In genomic region chr22:37733625-37734401, GRCh38 we compare ENCODE assay signal across 22 cellular contexts. TPM values are rescaled to one million over a fixed set of nuclear protein-coding genes. Genes with fewer than 3 reads are reported as not detected.
DNase-seq lines count a peak whose midpoint lies in the region; ATAC-seq, FAIRE-seq and TF ChIP-seq lines count a peak whose summit lies in the region.
"Had no signal": no experiment of that assay in that cellular context is flagged by ENCODE, and none has a peak within 500 bp of the region (broad histone marks: within the 10 kb centered on the region; RNA-seq: fewer than 3 reads in every experiment).

No MANE protein-coding gene starts in this region.

- no peaks in the 10 kb centered on the region for H3K36me3 Mint-ChIP-seq in MCF 10A (ENCODE audit: insufficient read depth, unreplicated experiment)

- no peak overlapping the region for H3K4ac ChIP-seq in mesenchymal stem cell (ENCODE audit: low read depth in 1 of 2, low read length in 2 of 2)

- H2BK15ac ChIP-seq in mesenchymal stem cell (ENCODE audit: low read depth, poor library complexity, severe bottlenecking), result peak overlapping the region; percentile 49

- CTCF ChIA-PET in MCF 10A (lab: Yijun Ruan, JAX) (interaction anchor here (0.6 to 1.8 kb wide), 6 partner anchors 14 to 129 kb away, joined by 3 to 7 read pairs (median 4); no protein-coding TSS in a partner anchor), mammary epithelial cell (lab: Charles Lee; ENCODE audit: low non-redundant PET) (no interaction called here)

- H3K27ac ChIP-seq in mammary epithelial cell (ENCODE audit: insufficient read depth, low read depth, low read length), result no peak overlapping the region
- no peak overlapping the region for H3K27ac ChIP-seq in mesenchymal stem cell (ENCODE audit: low read length, poor library complexity, severe bottlenecking)
- H3K27ac ChIP-seq in ovary, result peak overlapping the region; percentile 64 to 70
- H3K27ac ChIP-seq in upper lobe of left lung, result peak overlapping the region in 3 of 4 donors; percentile 8 to 43 (median 23)
- H3K27ac ChIP-seq in kidney (ENCODE audit: low read depth in 2 of 2, low read length in 2 of 2), result no peak overlapping the region

- POLR2A ChIA-PET in MCF 10A (lab: Yijun Ruan, JAX), result interaction anchor here (0.8 kb wide), 1 partner anchor 76 kb away, joined by 3 read pairs; the partner anchor contains the start of gene PDXP

- no peak for TF ChIP-seq CTCF in MCF 10A (IDR thresholded peaks at IDR 0.05; ENCODE audit: unreplicated experiment)
- no peak for TF ChIP-seq CTCF in mammary epithelial cell (conservative IDR thresholded peaks at IDR 0.05 in 1 of 2, IDR thresholded peaks at IDR 0.05 in 1 of 2; ENCODE audit: extremely low read depth in 1 of 2, insufficient read depth in 1 of 2, low read depth in 1 of 2, low read length in 2 of 2)
- no peak for TF ChIP-seq CTCF in ovary (IDR thresholded peaks at IDR 0.05)
- TF ChIP-seq CTCF in upper lobe of left lung (IDR thresholded peaks at IDR 0.05), result no peak
- no peak for TF ChIP-seq CTCF in kidney (IDR thresholded peaks at IDR 0.05; ENCODE audit: borderline replicate concordance, extremely low read depth, insufficient read depth)

- no peak overlapping the region for H2BK5ac ChIP-seq in mesenchymal stem cell (ENCODE audit: low read depth, low read length, poor library complexity, severe bottlenecking)

- in situ Hi-C loops in mammary epithelial cell (cut with MboI; ENCODE audit: low sequenced_read_pairs in 2 of 2), result no loop called here

- H3K4me3 ChIP-seq in mammary epithelial cell (replicated peaks in 1 of 3; ENCODE audit: insufficient read depth in 1 of 3, low read depth in 2 of 3, low read length in 3 of 3) (no peak overlapping the region), mesenchymal stem cell (ENCODE audit: insufficient read depth in 1 of 2, low read depth in 1 of 2, low read length in 2 of 2) (no peak overlapping the region), ovary (no peak overlapping the region), upper lobe of left lung (no peak overlapping the region), kidney (ENCODE audit: low read length in 2 of 2) (no peak overlapping the region)
- H3K4me3 ChIP-seq: HAP-1 had no signal

- H3K27me3 ChIP-seq in mammary epithelial cell (ENCODE audit: insufficient read depth, low read length), result no peaks in the 10 kb centered on the region
- H3K27me3 ChIP-seq in mesenchymal stem cell (ENCODE audit: control insufficient read depth in 1 of 2, insufficient read depth in 1 of 2, low read length in 2 of 2), result no peaks in the 10 kb centered on the region
- H3K27me3 ChIP-seq in ovary, result no peaks in the 10 kb centered on the region
- no peaks in the 10 kb centered on the region for H3K27me3 ChIP-seq in upper lobe of left lung

- H3K4me2 ChIP-seq in mammary epithelial cell (ENCODE audit: insufficient read depth, low read depth, low read length), result no peak overlapping the region
- no peak overlapping the region for H3K4me2 ChIP-seq in mesenchymal stem cell (ENCODE audit: low read length, poor library complexity, severe bottlenecking)

- no peak for FAIRE-seq in kidney (lab: Jason Lieb, UNC)
- FAIRE-seq: RCC 7860 had no signal

- H3K9ac ChIP-seq in mammary epithelial cell (ENCODE audit: insufficient read depth, low read length) (no peak overlapping the region), mesenchymal stem cell (ENCODE audit: low read length) (no peak overlapping the region), kidney (ENCODE audit: low read length in 2 of 2) (no peak overlapping the region)

- H3K36me3 ChIP-seq in mammary epithelial cell (ENCODE audit: insufficient read depth, low read length), result no peaks in the 10 kb centered on the region
- no peaks in the 10 kb centered on the region for H3K36me3 ChIP-seq in mesenchymal stem cell (ENCODE audit: control insufficient read depth in 1 of 2, insufficient read depth in 2 of 2, low read depth in 1 of 2, low read length in 2 of 2)
- H3K36me3 ChIP-seq in ovary, result no peaks in the 10 kb centered on the region
- H3K36me3 ChIP-seq in upper lobe of left lung, result no peaks in the 10 kb centered on the region
- no peaks in the 10 kb centered on the region for H3K36me3 ChIP-seq in kidney (ENCODE audit: control insufficient read depth in 1 of 2, insufficient read depth in 2 of 2, low read length in 2 of 2)
- H3K36me3 ChIP-seq: HAP-1 had no signal

- H3K4me1 ChIP-seq in mammary epithelial cell (ENCODE audit: insufficient read depth, low read length), result no peaks in the 10 kb centered on the region
- peaks cover 6% of the 10 kb centered on the region for H3K4me1 ChIP-seq in mesenchymal stem cell (ENCODE audit: control insufficient read depth, insufficient read depth, low read depth, low read length)
- H3K4me1 ChIP-seq in ovary (ENCODE audit: insufficient read depth), result peaks cover 6% of the 10 kb centered on the region
- H3K4me1 ChIP-seq in upper lobe of left lung, result peaks cover 9 to 30% (median 22%) of the 10 kb centered on the region in 4 donors
- H3K4me1 ChIP-seq in kidney (ENCODE audit: control insufficient read depth in 1 of 2, insufficient read depth in 1 of 2, low read depth in 1 of 2, low read length in 2 of 2), result no peaks in the 10 kb centered on the region
- H3K4me1 ChIP-seq: HAP-1 had no signal

- no peak overlapping the region for H4K8ac ChIP-seq in mesenchymal stem cell (ENCODE audit: low read length)

- intact Hi-C loops in MCF 10A (cut with micrococcal nuclease), result no loop called here
- intact Hi-C loops in mammary epithelial cell (cut with micrococcal nuclease), result loop anchor here (2.0 kb wide), 1 partner anchor 91 kb away; no protein-coding TSS in a partner anchor
- intact Hi-C loops in ovary (cut with DNase I), result no loop called here
- intact Hi-C loops in kidney (cut with DNase I), result no loop called here

- DNase-seq in MCF 10A (ENCODE audit: unreplicated experiment), result peak; percentile 47
- DNase-seq in mammary epithelial cell, result no peak
- no peak for DNase-seq in mesenchymal stem cell
- DNase-seq in ovary, result peak; percentile 26 to 69 (median 55)
- no peak for DNase-seq in upper lobe of left lung
- no peak for DNase-seq in LoVo (ENCODE audit: low spot score)
- DNase-seq in kidney, result no peak
- DNase-seq: CD4-positive, alpha-beta T cell; DMS153; GDM1; Kasumi-1; NCI-H1092 treated with DMSO at 0.1 percent for 48 hours; NCI-H146; NCI-H2081; NCI-H2171 treated with DMSO at 0.1 percent for 48 hours; NCI-H446; NCI-H69 had no signal

- dilution Hi-C loops in mammary epithelial cell (cut with HindIII; ENCODE audit: low sequenced_read_pairs), result no loop called here

- H3K18ac ChIP-seq in mesenchymal stem cell (ENCODE audit: low read depth in 1 of 2, low read length in 2 of 2), result no peak overlapping the region

- H3K27ac Mint-ChIP-seq in MCF 10A (ENCODE audit: low read depth, unreplicated experiment), result no peak overlapping the region
- H3K27ac Mint-ChIP-seq: B cell; CD4-positive, alpha-beta T cell had no signal

- H3K4me1 Mint-ChIP-seq in MCF 10A (ENCODE audit: insufficient read depth, unreplicated experiment), result no peaks in the 10 kb centered on the region

- no peak overlapping the region for H3K14ac ChIP-seq in mesenchymal stem cell (ENCODE audit: low read length in 2 of 2)

- no peaks in the 10 kb centered on the region for H4K20me1 ChIP-seq in mammary epithelial cell (ENCODE audit: insufficient read depth, low read length)

- H3K79me2 ChIP-seq in mammary epithelial cell (ENCODE audit: insufficient read depth, low read length), result no peaks in the 10 kb centered on the region

- H4K91ac ChIP-seq in mesenchymal stem cell (ENCODE audit: low read length), result peak overlapping the region; percentile 37

- H3K9me3 Mint-ChIP-seq in MCF 10A (ENCODE audit: unreplicated experiment), result no peaks in the 10 kb centered on the region
- H3K9me3 Mint-ChIP-seq: CD4-positive, alpha-beta T cell had no signal

- no peaks in the 10 kb centered on the region for H3K79me1 ChIP-seq in mesenchymal stem cell (replicated peaks; ENCODE audit: low read length, poor library complexity, severe bottlenecking)

- H3K4me3 Mint-ChIP-seq in MCF 10A (ENCODE audit: unreplicated experiment), result no peak overlapping the region
- H3K4me3 Mint-ChIP-seq: B cell; CD4-positive, alpha-beta T cell had no signal

- TF ChIP-seq EP300 in ovary (IDR thresholded peaks at IDR 0.05), result no peak
- TF ChIP-seq EP300 in upper lobe of left lung (IDR thresholded peaks at IDR 0.05), result no peak

- H3K9me3 ChIP-seq in mammary epithelial cell (replicated peaks; ENCODE audit: insufficient read depth, low read length) (no peaks in the 10 kb centered on the region), mesenchymal stem cell (ENCODE audit: control insufficient read depth, low read length) (no peaks in the 10 kb centered on the region), ovary (no peaks in the 10 kb centered on the region), upper lobe of left lung (no peaks in the 10 kb centered on the region), kidney (ENCODE audit: control insufficient read depth in 1 of 2, low read length in 2 of 2) (no peaks in the 10 kb centered on the region)
- H3K9me3 ChIP-seq: HAP-1 had no signal

- no peak overlapping the region for H3K23ac ChIP-seq in mesenchymal stem cell (ENCODE audit: low read length in 2 of 2)

- BruUV-seq in MCF 10A (replicated peaks; lab: Mats Ljungman, UMichigan) (no TSS peak), mammary epithelial cell (replicated peaks; lab: Mats Ljungman, UMichigan) (no TSS peak)

- no peak overlapping the region for H2AK5ac ChIP-seq in mesenchymal stem cell (ENCODE audit: low read length, severe bottlenecking)

- TF ChIP-seq POLR2A in ovary (IDR thresholded peaks at IDR 0.05) (no peak), upper lobe of left lung (IDR thresholded peaks at IDR 0.05) (no peak)

- H2BK12ac ChIP-seq in mesenchymal stem cell (ENCODE audit: low read length in 2 of 2), result no peak overlapping the region

- no peak overlapping the region for H2AFZ ChIP-seq in mammary epithelial cell (ENCODE audit: low read depth, low read length)
- no peak overlapping the region for H2AFZ ChIP-seq in mesenchymal stem cell (ENCODE audit: low read depth, low read length)

- H2BK120ac ChIP-seq in mesenchymal stem cell (ENCODE audit: low read depth, low read length), result no peak overlapping the region

- 74% methylated on average over 7 of the region's 11 CpGs for WGBS in mammary epithelial cell (ENCODE audit: low coverage, missing lambda C conversion rate)
- 94% methylated on average over 10 of the region's 11 CpGs for WGBS in mesenchymal stem cell
- WGBS in ovary, 3 donors, result 78 to 84% (median 83%) methylated on average over 11 of the region's 11 CpGs
- WGBS in upper lobe of left lung, 2 donors, result 79 to 89% methylated on average over 7 to 11 of the region's 11 CpGs

- no peaks in the 10 kb centered on the region for H3K27me3 Mint-ChIP-seq in MCF 10A (ENCODE audit: insufficient read depth, unreplicated experiment)
- H3K27me3 Mint-ChIP-seq: CD4-positive, alpha-beta T cell had no signal

- no peak for ATAC-seq in upper lobe of left lung (ENCODE audit: low FRiP score in 2 of 2)
- no peak for ATAC-seq in GM19324 (IDR thresholded peaks at IDR 0.05; ENCODE audit: low FRiP score, unreplicated experiment)
- ATAC-seq: Right ventricle myocardium inferior had no signal

RNA-seq across cellular contexts. Expression of gene TRIOBP, which starts 37.0 kb away (rescaled TPM):
- total RNA-seq in MCF 10A (2022) (42.5 and 45.7 TPM in 2 replicates), mammary epithelial cell (100 to 1,000 TPM; 117 to 138 TPM), ovary (100 to 1,000 TPM in 2 of 7 donors, 10 to 100 TPM in 5; 54.6 to 175 (median 88.7) TPM), upper lobe of left lung (100 to 1,000 TPM in 4 of 6 donors, 10 to 100 TPM in 2; 76.5 to 151 (median 113) TPM), kidney (125 TPM)
- polyA plus RNA-seq in mammary epithelial cell (34.2 TPM), ovary (10 to 100 TPM; 19.5 to 69.5 TPM), kidney (ENCODE audit: insufficient read depth, low read depth, low replicate concordance) (32.1 TPM)
- 75.7 TPM for polyA minus RNA-seq in mammary epithelial cell
- polyA plus RNA-seq in mesenchymal stem cell (2013, experiment 1 of 2), result 67.0 TPM
- 64.8 TPM for polyA plus RNA-seq in mesenchymal stem cell (2013, experiment 2 of 2)

RNA-seq across cellular contexts. Expression of gene NOL12, which starts 47.7 kb away (rescaled TPM):
- total RNA-seq in MCF 10A (2022) (47.1 and 50.8 TPM in 2 replicates), mammary epithelial cell (10 to 100 TPM in 1 of 2 donors, 1 to 10 TPM in 1; 8.0 to 32.4 TPM), ovary (10 to 100 TPM; 11.9 to 36.0 (median 20.3) TPM), upper lobe of left lung (10 to 100 TPM; 23.5 to 89.1 (median 26.7) TPM), kidney (27.5 TPM)
- polyA plus RNA-seq in mammary epithelial cell (21.2 TPM), ovary (10 to 100 TPM in 1 of 2 donors, 1 to 10 TPM in 1; 7.6 to 19.3 TPM), kidney (ENCODE audit: insufficient read depth, low read depth, low replicate concordance) (26.3 TPM)
- polyA minus RNA-seq in mammary epithelial cell, result 11.9 TPM
- polyA plus RNA-seq in mesenchymal stem cell (2013, experiment 1 of 2), result 14.9 TPM
- polyA plus RNA-seq in mesenchymal stem cell (2013, experiment 2 of 2), result 13.9 TPM

RNA-seq across cellular contexts. Expression of gene LGALS1, which starts 58.4 kb away (rescaled TPM):
- 1,407 and 1,635 TPM in 2 replicates for total RNA-seq in MCF 10A (2022)
- 1,000 to 10,000 TPM; 2,888 to 3,171 TPM for total RNA-seq in mammary epithelial cell
- polyA plus RNA-seq in mammary epithelial cell, result 6,743 TPM
- polyA minus RNA-seq in mammary epithelial cell, result 4,799 TPM
- polyA plus RNA-seq in mesenchymal stem cell (2013, experiment 1 of 2), result 4,707 TPM
- 4,802 TPM for polyA plus RNA-seq in mesenchymal stem cell (2013, experiment 2 of 2)
- total RNA-seq in ovary, result 1,000 to 10,000 TPM in 5 of 7 donors, 100 to 1,000 TPM in 2; 819 to 1,819 (median 1,125) TPM
- polyA plus RNA-seq in ovary, result 1,000 to 10,000 TPM in 1 of 2 donors, 100 to 1,000 TPM in 1; 331 to 1,399 TPM
- total RNA-seq in upper lobe of left lung, result 100 to 1,000 TPM; 125 to 750 (median 400) TPM
- 227 TPM for total RNA-seq in kidney
- 496 TPM for polyA plus RNA-seq in kidney (ENCODE audit: insufficient read depth, low read depth, low replicate concordance)

Comparison
In these comparisons a context has a peak if more than half of its experiments do, and no peak if none do; other contexts are left out.
1. DNase-seq: peak in MCF 10A (single experiment) and ovary (5 of 5); none in mammary epithelial cell (single experiment), mesenchymal stem cell (single experiment), upper lobe of left lung (0 of 2), LoVo (single experiment) and kidney (single experiment).
2. H3K27ac ChIP-seq: peak in ovary (2 of 2) and upper lobe of left lung (3 of 4); none in mammary epithelial cell (single experiment), mesenchymal stem cell (single experiment) and kidney (0 of 2).